In genomic region chr3:180188512-180189309, GRCh38 we compare ENCODE assay signal across 21 cellular contexts.
DNase-seq lines count a peak whose midpoint lies in the region; ATAC-seq and TF ChIP-seq lines count a peak whose summit lies in the region.
"Had no signal": no experiment of that assay in that cellular context is flagged by ENCODE, and none has a peak within 500 bp of the region (broad histone marks: within the 10 kb centered on the region; RNA-seq: fewer than 3 reads in every experiment).

No MANE protein-coding gene starts in this region.

- no peak overlapping the region for H2AFZ ChIP-seq in MM.1S (ENCODE audit: low read length)
- H2AFZ ChIP-seq: GM23338 had no signal

- no peaks in the 10 kb centered on the region for H3K9me3 ChIP-seq in MM.1S (replicated peaks; ENCODE audit: insufficient read depth, low read length)
- H3K9me3 ChIP-seq in vagina: no peaks in the 10 kb centered on the region
- H3K9me3 ChIP-seq: heart right ventricle, pancreas had no signal

- H3K36me3 ChIP-seq in MM.1S (replicated peaks; ENCODE audit: insufficient read depth, low read length) (no peaks in the 10 kb centered on the region), vagina (no peaks in the 10 kb centered on the region)
- H3K36me3 ChIP-seq: heart right ventricle, pancreas had no signal

- H3K9me2 ChIP-seq in MM.1S (replicated peaks; ENCODE audit: insufficient read depth, low read length): no peaks in the 10 kb centered on the region

- H3K4me3 ChIP-seq in MM.1S (ENCODE audit: low read length) (no peak overlapping the region), vagina (no peak overlapping the region)
- H3K4me3 ChIP-seq: GM23338, heart right ventricle, pancreas had no signal

- H3K4me1 ChIP-seq in MM.1S (ENCODE audit: low read length) (no peaks in the 10 kb centered on the region), vagina (no peaks in the 10 kb centered on the region)
- H3K4me1 ChIP-seq: heart right ventricle, pancreas had no signal

- no peaks in the 10 kb centered on the region for H3K79me2 ChIP-seq in MM.1S (ENCODE audit: low read length)

- H3K27ac ChIP-seq in MM.1S (ENCODE audit: low read length) (no peak overlapping the region), vagina (no peak overlapping the region)
- H3K27ac ChIP-seq: heart right ventricle, pancreas had no signal

- ATAC-seq in GM18517 (IDR thresholded peaks at IDR 0.05; ENCODE audit: unreplicated experiment) (peak; percentile 65), GM19395 (IDR thresholded peaks at IDR 0.05; ENCODE audit: unreplicated experiment) (peak; percentile 78), HG02840 (IDR thresholded peaks at IDR 0.05; ENCODE audit: low FRiP score, unreplicated experiment) (peak; percentile 70)
- no peak for ATAC-seq in activated CD4-positive, CD25-positive, alpha-beta regulatory T cell treated with anti-CD3 and anti-CD28 coated beads, Interleukin-2, amount 50 U/mL, for 24 hours
- ATAC-seq: GM23338, heart right ventricle, pancreas, WTC11 had no signal

- H3K27me3 ChIP-seq in MM.1S (replicated peaks; ENCODE audit: insufficient read depth, low read length): no peaks in the 10 kb centered on the region
- no peaks in the 10 kb centered on the region for H3K27me3 ChIP-seq in vagina
- H3K27me3 ChIP-seq: heart right ventricle, pancreas had no signal

- TF ChIP-seq CTCF in MM.1S (IDR thresholded peaks at IDR 0.05; ENCODE audit: low read length) (no peak), vagina (IDR thresholded peaks at IDR 0.05) (no peak)

- intact Hi-C loops in posterior cingulate gyrus (cut with DNase I): no loop called here
- intact Hi-C loops in vagina (cut with DNase I): no loop called here

- no peaks in the 10 kb centered on the region for H4K20me1 ChIP-seq in MM.1S (ENCODE audit: insufficient read depth, low read length)

- H3F3A ChIP-seq in MM.1S (ENCODE audit: insufficient read depth, low read length): no peaks in the 10 kb centered on the region

- no peak overlapping the region for H3K4me2 ChIP-seq in MM.1S (ENCODE audit: low read depth, low read length)
- H3K4me2 ChIP-seq: GM23338 had no signal

- H3K9ac ChIP-seq in MM.1S (ENCODE audit: low read length): no peak overlapping the region

- no peak for TF ChIP-seq POLR2A in vagina (IDR thresholded peaks at IDR 0.05)

- DNase-seq in MM.1S (peak; percentile 14), posterior cingulate gyrus (no peak), NCI-H1930 (lab: John Stamatoyannopoulos, UW) (no peak), vagina (ENCODE audit: extremely low spot score in 2 of 2) (no peak)
- DNase-seq: activated gamma-delta T cell; anterior cingulate cortex; effector CD4-positive, alpha-beta T cell; heart right ventricle; islet precursor cell; naive B cell; NCI-H2029 treated with DMSO at 0.1 percent for 48 hours; NCI-H524; pancreas; SHP77; stimulated activated CD4-positive, alpha-beta T cell treated with anti-CD3 and anti-CD28 coated beads, Interleukin-2, amount 100 ng/mL, for 24 hours had no signal

Comparison
In these comparisons a context has a peak if more than half of its experiments do, and no peak if none do; other contexts are left out.
1. ATAC-seq: peak in GM18517 (single experiment), GM19395 (single experiment) and HG02840 (single experiment); none in activated CD4-positive, CD25-positive, alpha-beta regulatory T cell treated with anti-CD3 and anti-CD28 coated beads, Interleukin-2, amount 50 U/mL, for 24 hours (0 of 2).